In genomic region chr10:59578741-59579140, GRCh38 we compare ENCODE assay signal across 28 cellular contexts.
"Had no signal": no experiment of that assay in that cellular context is flagged by ENCODE, and none has a peak within 500 bp of the region (broad histone marks: within the 10 kb centered on the region; RNA-seq: fewer than 3 reads in every experiment).

No MANE protein-coding gene starts in this region.

- H3K4me1 ChIP-seq: pancreas, prostate gland, right atrium auricular region, right lobe of liver, suprapubic skin, testis, uterus had no signal

- H3K4me1 Mint-ChIP-seq: natural killer cell; nephron progenitor cell; neural crest cell; stimulated activated effector memory CD8-positive, alpha-beta T cell treated with anti-CD3 and anti-CD28 coated beads, Interleukin-12 subunit alpha, Interleukin-12 subunit beta, amount 100 ng/mL, for 72 hours; stimulated activated naive CD8-positive, alpha-beta T cell treated with anti-CD3 and anti-CD28 coated beads, Interleukin-15, amount 100 ng/mL, for 72 hours had no signal

- H3K4me3 Mint-ChIP-seq: naive thymus-derived CD4-positive, alpha-beta T cell; natural killer cell; nephron progenitor cell; neural crest cell; stimulated activated effector memory CD8-positive, alpha-beta T cell treated with anti-CD3 and anti-CD28 coated beads, Interleukin-12 subunit alpha, Interleukin-12 subunit beta, amount 100 ng/mL, for 72 hours; stimulated activated naive B cell treated with anti-CD40 and anti-IgM and Interleukin-4, amounts not matched to agents 10 μg/mL and 1 μg/mL and 100 μg/mL, for 72 hours; stimulated activated naive CD8-positive, alpha-beta T cell treated with anti-CD3 and anti-CD28 coated beads, Interleukin-15, amount 100 ng/mL, for 72 hours had no signal

- H3K36me3 Mint-ChIP-seq: naive thymus-derived CD4-positive, alpha-beta T cell; natural killer cell; stimulated activated effector memory CD8-positive, alpha-beta T cell treated with anti-CD3 and anti-CD28 coated beads, Interleukin-12 subunit alpha, Interleukin-12 subunit beta, amount 100 ng/mL, for 72 hours; stimulated activated naive B cell treated with anti-CD40 and anti-IgM and Interleukin-4, amounts not matched to agents 10 μg/mL and 1 μg/mL and 100 μg/mL, for 72 hours had no signal

- H3K36me3 ChIP-seq: neutrophil, pancreas, prostate gland, right atrium auricular region, right lobe of liver, sigmoid colon, suprapubic skin, tibial artery, upper lobe of left lung, uterus had no signal

- H3K4me3 ChIP-seq: pancreas, prostate gland, right atrium auricular region, right lobe of liver, sigmoid colon, suprapubic skin, testis, tibial artery, upper lobe of left lung, uterus had no signal

- H3K27me3 ChIP-seq: neutrophil, pancreas, right atrium auricular region, right lobe of liver, sigmoid colon, suprapubic skin, testis, tibial artery, upper lobe of left lung, uterus had no signal

- H3K27ac Mint-ChIP-seq: naive thymus-derived CD4-positive, alpha-beta T cell; natural killer cell; nephron progenitor cell; stimulated activated effector memory CD8-positive, alpha-beta T cell treated with anti-CD3 and anti-CD28 coated beads, Interleukin-12 subunit alpha, Interleukin-12 subunit beta, amount 100 ng/mL, for 72 hours; stimulated activated naive B cell treated with anti-CD40 and anti-IgM and Interleukin-4, amounts not matched to agents 10 μg/mL and 1 μg/mL and 100 μg/mL, for 72 hours; stimulated activated naive CD8-positive, alpha-beta T cell treated with anti-CD3 and anti-CD28 coated beads, Interleukin-15, amount 100 ng/mL, for 72 hours had no signal

- H3K27ac ChIP-seq: neutrophil, pancreas, prostate gland, right atrium auricular region, right lobe of liver, suprapubic skin, testis, tibial artery, upper lobe of left lung, uterus had no signal

- H3K9me3 ChIP-seq: neutrophil, pancreas, prostate gland, right atrium auricular region, right lobe of liver, sigmoid colon, suprapubic skin, testis, tibial artery, upper lobe of left lung, uterus had no signal

- FAIRE-seq: pancreas, small intestine had no signal

- DNase-seq: naive thymus-derived CD4-positive, alpha-beta T cell; natural killer cell; nephron progenitor cell; nucleus accumbens; pancreas; retina; right lobe of liver; sigmoid colon; small intestine; stimulated activated CD4-positive, alpha-beta T cell treated with anti-CD3 and anti-CD28 coated beads, Interleukin-15, amount 100 ng/mL, for 24 hours; stimulated activated CD4-positive, alpha-beta T cell treated with anti-CD3 and anti-CD28 coated beads, Interleukin-2, amount 100 ng/mL, for 24 hours; stimulated activated CD4-positive, alpha-beta T cell treated with anti-CD3 and anti-CD28 coated beads, Interleukin-2, amount 100 ng/mL, for 48 hours; stimulated activated CD4-positive, alpha-beta T cell treated with anti-CD3 and anti-CD28 coated beads, Interleukin-4, amount 100 ng/mL, for 24 hours; stimulated activated naive B cell treated with anti-CD40 and anti-IgM and Interleukin-4, amounts not matched to agents 10 μg/mL and 1 μg/mL and 100 μg/mL, for 72 hours; stimulated activated naive CD8-positive, alpha-beta T cell treated with anti-CD3 and anti-CD28 coated beads, Interleukin-15, amount 100 ng/mL, for 72 hours; stimulated activated naive CD8-positive, alpha-beta T cell treated with anti-CD3 and anti-CD28 coated beads, Interleukin-15, Interleukin-2, amounts not matched to agents 100 U/mL and 50 U/mL, for 24 hours; substantia nigra; testis; tibial artery; trophoblast cell; upper lobe of left lung; uterus had no signal

- H3K9me3 Mint-ChIP-seq: nephron progenitor cell; neural crest cell; stimulated activated effector memory CD8-positive, alpha-beta T cell treated with anti-CD3 and anti-CD28 coated beads, Interleukin-12 subunit alpha, Interleukin-12 subunit beta, amount 100 ng/mL, for 72 hours; stimulated activated naive CD8-positive, alpha-beta T cell treated with anti-CD3 and anti-CD28 coated beads, Interleukin-15, amount 100 ng/mL, for 72 hours had no signal
